In the genomic region with DNA sequence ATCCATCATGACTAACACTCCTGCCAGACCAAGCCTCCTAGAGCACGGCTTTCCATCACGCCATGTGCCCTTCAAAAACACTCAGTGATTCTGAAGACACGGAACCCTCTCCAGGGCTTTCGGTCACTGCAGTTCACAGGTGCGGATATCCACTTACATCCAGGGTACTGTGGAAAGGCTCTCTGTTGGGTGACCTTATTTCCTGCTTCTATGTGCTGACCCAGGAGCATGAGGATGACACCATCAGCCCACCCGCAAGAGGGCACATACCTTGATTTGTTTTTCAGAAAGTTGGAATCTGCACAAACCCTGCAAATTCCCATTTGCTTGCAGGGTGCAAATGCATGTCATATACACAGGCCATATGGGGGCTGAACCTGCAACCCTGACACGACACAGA, we compare ENCODE assay signal across 2 cellular contexts.
TF ChIP-seq lines count a peak whose summit lies in the region.

No MANE protein-coding gene starts in this region.

TF ChIP-seq in GM23338, 12 proteins besides CTCF, POLR2A, EP300 and RAD21 (continued from another document):
- TF ChIP-seq, protein P1, sequence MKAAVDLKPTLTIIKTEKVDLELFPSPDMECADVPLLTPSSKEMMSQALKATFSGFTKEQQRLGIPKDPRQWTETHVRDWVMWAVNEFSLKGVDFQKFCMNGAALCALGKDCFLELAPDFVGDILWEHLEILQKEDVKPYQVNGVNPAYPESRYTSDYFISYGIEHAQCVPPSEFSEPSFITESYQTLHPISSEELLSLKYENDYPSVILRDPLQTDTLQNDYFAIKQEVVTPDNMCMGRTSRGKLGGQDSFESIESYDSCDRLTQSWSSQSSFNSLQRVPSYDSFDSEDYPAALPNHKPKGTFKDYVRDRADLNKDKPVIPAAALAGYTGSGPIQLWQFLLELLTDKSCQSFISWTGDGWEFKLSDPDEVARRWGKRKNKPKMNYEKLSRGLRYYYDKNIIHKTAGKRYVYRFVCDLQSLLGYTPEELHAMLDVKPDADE (IDR thresholded peaks at IDR 0.05), result no peak
- TF ChIP-seq ZNF331 (CRISPR knock-in tag; IDR thresholded peaks at IDR 0.05; ENCODE audit: low read depth) (no peak), JUNB (IDR thresholded peaks at IDR 0.05; ENCODE audit: unreplicated experiment) (no peak), STAT1 (IDR thresholded peaks at IDR 0.05; ENCODE audit: unreplicated experiment) (no peak)
- TF ChIP-seq, protein P2, sequence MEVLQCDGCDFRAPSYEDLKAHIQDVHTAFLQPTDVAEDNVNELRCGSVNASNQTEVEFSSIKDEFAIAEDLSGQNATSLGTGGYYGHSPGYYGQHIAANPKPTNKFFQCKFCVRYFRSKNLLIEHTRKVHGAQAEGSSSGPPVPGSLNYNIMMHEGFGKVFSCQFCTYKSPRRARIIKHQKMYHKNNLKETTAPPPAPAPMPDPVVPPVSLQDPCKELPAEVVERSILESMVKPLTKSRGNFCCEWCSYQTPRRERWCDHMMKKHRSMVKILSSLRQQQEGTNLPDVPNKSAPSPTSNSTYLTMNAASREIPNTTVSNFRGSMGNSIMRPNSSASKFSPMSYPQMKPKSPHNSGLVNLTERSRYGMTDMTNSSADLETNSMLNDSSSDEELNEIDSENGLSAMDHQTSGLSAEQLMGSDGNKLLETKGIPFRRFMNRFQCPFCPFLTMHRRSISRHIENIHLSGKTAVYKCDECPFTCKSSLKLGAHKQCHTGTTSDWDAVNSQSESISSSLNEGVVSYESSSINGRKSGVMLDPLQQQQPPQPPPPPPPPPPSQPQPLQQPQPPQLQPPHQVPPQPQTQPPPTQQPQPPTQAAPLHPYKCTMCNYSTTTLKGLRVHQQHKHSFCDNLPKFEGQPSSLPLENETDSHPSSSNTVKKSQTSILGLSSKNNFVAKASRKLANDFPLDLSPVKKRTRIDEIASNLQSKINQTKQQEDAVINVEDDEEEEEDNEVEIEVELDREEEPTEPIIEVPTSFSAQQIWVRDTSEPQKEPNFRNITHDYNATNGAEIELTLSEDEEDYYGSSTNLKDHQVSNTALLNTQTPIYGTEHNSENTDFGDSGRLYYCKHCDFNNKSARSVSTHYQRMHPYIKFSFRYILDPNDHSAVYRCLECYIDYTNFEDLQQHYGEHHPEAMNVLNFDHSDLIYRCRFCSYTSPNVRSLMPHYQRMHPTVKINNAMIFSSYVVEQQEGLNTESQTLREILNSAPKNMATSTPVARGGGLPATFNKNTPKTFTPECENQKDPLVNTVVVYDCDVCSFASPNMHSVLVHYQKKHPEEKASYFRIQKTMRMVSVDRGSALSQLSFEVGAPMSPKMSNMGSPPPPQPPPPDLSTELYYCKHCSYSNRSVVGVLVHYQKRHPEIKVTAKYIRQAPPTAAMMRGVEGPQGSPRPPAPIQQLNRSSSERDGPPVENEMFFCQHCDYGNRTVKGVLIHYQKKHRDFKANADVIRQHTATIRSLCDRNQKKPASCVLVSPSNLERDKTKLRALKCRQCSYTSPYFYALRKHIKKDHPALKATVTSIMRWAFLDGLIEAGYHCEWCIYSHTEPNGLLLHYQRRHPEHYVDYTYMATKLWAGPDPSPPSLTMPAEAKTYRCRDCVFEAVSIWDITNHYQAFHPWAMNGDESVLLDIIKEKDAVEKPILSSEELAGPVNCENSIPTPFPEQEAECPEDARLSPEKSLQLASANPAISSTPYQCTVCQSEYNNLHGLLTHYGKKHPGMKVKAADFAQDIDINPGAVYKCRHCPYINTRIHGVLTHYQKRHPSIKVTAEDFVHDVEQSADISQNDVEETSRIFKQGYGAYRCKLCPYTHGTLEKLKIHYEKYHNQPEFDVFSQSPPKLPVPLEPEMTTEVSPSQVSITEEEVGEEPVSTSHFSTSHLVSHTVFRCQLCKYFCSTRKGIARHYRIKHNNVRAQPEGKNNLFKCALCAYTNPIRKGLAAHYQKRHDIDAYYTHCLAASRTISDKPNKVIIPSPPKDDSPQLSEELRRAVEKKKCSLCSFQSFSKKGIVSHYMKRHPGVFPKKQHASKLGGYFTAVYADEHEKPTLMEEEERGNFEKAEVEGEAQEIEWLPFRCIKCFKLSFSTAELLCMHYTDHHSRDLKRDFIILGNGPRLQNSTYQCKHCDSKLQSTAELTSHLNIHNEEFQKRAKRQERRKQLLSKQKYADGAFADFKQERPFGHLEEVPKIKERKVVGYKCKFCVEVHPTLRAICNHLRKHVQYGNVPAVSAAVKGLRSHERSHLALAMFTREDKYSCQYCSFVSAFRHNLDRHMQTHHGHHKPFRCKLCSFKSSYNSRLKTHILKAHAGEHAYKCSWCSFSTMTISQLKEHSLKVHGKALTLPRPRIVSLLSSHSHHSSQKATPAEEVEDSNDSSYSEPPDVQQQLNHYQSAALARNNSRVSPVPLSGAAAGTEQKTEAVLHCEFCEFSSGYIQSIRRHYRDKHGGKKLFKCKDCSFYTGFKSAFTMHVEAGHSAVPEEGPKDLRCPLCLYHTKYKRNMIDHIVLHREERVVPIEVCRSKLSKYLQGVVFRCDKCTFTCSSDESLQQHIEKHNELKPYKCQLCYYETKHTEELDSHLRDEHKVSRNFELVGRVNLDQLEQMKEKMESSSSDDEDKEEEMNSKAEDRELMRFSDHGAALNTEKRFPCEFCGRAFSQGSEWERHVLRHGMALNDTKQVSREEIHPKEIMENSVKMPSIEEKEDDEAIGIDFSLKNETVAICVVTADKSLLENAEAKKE (CRISPR knock-in tag; IDR thresholded peaks at IDR 0.05), result no peak

TF ChIP-seq in WTC11, 78 proteins besides CTCF, POLR2A, EP300 and RAD21 (continued from another document):
- TF ChIP-seq, protein P3, sequence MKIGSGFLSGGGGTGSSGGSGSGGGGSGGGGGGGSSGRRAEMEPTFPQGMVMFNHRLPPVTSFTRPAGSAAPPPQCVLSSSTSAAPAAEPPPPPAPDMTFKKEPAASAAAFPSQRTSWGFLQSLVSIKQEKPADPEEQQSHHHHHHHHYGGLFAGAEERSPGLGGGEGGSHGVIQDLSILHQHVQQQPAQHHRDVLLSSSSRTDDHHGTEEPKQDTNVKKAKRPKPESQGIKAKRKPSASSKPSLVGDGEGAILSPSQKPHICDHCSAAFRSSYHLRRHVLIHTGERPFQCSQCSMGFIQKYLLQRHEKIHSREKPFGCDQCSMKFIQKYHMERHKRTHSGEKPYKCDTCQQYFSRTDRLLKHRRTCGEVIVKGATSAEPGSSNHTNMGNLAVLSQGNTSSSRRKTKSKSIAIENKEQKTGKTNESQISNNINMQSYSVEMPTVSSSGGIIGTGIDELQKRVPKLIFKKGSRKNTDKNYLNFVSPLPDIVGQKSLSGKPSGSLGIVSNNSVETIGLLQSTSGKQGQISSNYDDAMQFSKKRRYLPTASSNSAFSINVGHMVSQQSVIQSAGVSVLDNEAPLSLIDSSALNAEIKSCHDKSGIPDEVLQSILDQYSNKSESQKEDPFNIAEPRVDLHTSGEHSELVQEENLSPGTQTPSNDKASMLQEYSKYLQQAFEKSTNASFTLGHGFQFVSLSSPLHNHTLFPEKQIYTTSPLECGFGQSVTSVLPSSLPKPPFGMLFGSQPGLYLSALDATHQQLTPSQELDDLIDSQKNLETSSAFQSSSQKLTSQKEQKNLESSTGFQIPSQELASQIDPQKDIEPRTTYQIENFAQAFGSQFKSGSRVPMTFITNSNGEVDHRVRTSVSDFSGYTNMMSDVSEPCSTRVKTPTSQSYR (CRISPR knock-in tag; IDR thresholded peaks at IDR 0.05), result no peak
- TF ChIP-seq, protein P4, sequence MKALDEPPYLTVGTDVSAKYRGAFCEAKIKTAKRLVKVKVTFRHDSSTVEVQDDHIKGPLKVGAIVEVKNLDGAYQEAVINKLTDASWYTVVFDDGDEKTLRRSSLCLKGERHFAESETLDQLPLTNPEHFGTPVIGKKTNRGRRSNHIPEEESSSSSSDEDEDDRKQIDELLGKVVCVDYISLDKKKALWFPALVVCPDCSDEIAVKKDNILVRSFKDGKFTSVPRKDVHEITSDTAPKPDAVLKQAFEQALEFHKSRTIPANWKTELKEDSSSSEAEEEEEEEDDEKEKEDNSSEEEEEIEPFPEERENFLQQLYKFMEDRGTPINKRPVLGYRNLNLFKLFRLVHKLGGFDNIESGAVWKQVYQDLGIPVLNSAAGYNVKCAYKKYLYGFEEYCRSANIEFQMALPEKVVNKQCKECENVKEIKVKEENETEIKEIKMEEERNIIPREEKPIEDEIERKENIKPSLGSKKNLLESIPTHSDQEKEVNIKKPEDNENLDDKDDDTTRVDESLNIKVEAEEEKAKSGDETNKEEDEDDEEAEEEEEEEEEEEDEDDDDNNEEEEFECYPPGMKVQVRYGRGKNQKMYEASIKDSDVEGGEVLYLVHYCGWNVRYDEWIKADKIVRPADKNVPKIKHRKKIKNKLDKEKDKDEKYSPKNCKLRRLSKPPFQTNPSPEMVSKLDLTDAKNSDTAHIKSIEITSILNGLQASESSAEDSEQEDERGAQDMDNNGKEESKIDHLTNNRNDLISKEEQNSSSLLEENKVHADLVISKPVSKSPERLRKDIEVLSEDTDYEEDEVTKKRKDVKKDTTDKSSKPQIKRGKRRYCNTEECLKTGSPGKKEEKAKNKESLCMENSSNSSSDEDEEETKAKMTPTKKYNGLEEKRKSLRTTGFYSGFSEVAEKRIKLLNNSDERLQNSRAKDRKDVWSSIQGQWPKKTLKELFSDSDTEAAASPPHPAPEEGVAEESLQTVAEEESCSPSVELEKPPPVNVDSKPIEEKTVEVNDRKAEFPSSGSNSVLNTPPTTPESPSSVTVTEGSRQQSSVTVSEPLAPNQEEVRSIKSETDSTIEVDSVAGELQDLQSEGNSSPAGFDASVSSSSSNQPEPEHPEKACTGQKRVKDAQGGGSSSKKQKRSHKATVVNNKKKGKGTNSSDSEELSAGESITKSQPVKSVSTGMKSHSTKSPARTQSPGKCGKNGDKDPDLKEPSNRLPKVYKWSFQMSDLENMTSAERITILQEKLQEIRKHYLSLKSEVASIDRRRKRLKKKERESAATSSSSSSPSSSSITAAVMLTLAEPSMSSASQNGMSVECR (CRISPR knock-in tag; IDR thresholded peaks at IDR 0.05; ENCODE audit: borderline replicate concordance), result no peak
- no peak for TF ChIP-seq ZNF423 (CRISPR knock-in tag; IDR thresholded peaks at IDR 0.05)
- no peak for TF ChIP-seq TEAD1 (CRISPR knock-in tag; IDR thresholded peaks at IDR 0.05)
- TF ChIP-seq ETV6 (CRISPR knock-in tag; IDR thresholded peaks at IDR 0.05), result no peak
- no peak for TF ChIP-seq CREB1 (CRISPR knock-in tag; IDR thresholded peaks at IDR 0.05)
- TF ChIP-seq NFYB (CRISPR knock-in tag; conservative IDR thresholded peaks at IDR 0.05; ENCODE audit: low read depth), result no peak
- TF ChIP-seq FOXK1 (CRISPR knock-in tag; IDR thresholded peaks at IDR 0.05), result no peak
- TF ChIP-seq ZNF232 (CRISPR knock-in tag; IDR thresholded peaks at IDR 0.05), result no peak
- no peak for TF ChIP-seq JUN (CRISPR knock-in tag; IDR thresholded peaks at IDR 0.05)
- no peak for TF ChIP-seq SMAD4 (CRISPR knock-in tag; IDR thresholded peaks at IDR 0.05)
- no peak for TF ChIP-seq NR1H2 (CRISPR knock-in tag; IDR thresholded peaks at IDR 0.05)
- TF ChIP-seq, protein P5, sequence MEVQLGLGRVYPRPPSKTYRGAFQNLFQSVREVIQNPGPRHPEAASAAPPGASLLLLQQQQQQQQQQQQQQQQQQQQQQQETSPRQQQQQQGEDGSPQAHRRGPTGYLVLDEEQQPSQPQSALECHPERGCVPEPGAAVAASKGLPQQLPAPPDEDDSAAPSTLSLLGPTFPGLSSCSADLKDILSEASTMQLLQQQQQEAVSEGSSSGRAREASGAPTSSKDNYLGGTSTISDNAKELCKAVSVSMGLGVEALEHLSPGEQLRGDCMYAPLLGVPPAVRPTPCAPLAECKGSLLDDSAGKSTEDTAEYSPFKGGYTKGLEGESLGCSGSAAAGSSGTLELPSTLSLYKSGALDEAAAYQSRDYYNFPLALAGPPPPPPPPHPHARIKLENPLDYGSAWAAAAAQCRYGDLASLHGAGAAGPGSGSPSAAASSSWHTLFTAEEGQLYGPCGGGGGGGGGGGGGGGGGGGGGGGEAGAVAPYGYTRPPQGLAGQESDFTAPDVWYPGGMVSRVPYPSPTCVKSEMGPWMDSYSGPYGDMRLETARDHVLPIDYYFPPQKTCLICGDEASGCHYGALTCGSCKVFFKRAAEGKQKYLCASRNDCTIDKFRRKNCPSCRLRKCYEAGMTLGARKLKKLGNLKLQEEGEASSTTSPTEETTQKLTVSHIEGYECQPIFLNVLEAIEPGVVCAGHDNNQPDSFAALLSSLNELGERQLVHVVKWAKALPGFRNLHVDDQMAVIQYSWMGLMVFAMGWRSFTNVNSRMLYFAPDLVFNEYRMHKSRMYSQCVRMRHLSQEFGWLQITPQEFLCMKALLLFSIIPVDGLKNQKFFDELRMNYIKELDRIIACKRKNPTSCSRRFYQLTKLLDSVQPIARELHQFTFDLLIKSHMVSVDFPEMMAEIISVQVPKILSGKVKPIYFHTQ (CRISPR knock-in tag; IDR thresholded peaks at IDR 0.05), result no peak
